ENCODE assay signal across 21 cellular contexts in the genomic region with DNA sequence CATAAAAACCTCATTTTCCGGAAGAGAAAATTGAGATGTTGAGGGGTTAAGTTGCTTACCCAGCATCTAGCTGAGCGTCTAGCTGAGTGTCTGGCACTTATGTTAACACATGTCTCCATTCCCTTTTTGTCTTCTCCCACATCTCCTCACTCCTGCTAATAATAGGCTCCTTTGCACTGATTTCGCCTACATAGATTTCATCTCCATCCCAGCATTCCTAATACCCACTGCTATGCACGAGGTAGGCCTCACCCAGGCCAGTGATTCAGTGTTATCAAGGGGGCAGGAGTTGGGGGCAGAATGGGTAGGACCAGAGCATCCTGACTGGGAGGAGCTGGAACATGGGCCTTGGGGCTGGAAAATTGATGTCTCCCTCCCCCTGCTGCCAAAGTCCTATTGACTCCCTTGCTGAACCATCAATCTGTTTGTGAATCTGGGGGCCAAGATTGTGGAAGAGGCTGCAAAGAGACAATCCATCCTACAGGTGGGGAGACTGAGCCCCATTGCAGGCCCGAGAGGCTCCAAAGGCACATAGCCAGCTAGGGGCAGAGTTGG. TPM values are rescaled to one million over a fixed set of nuclear protein-coding genes. Genes with fewer than 3 reads are reported as not detected.
DNase-seq lines count a peak whose midpoint lies in the region; ATAC-seq and TF ChIP-seq lines count a peak whose summit lies in the region.
"Had no signal": no experiment of that assay in that cellular context is flagged by ENCODE, and none has a peak within 500 bp of the region (broad histone marks: within the 10 kb centered on the region; RNA-seq: fewer than 3 reads in every experiment).

No MANE protein-coding gene starts in this region.

- DNase-seq in T-helper 17 cell (no peak), chondrocyte (ENCODE audit: low spot score) (peak; percentile 26), islet precursor cell (peak; percentile 29), retina (peak; percentile 0), upper lobe of left lung (no peak)
- no peak for DNase-seq in effector CD8-positive, alpha-beta T cell (lab: John Stamatoyannopoulos, UW)
- DNase-seq: DMS53; GDM1; NCI-H1105; NCI-H146; NCI-H2029; NCI-H2227 treated with DMSO at 0.1 percent for 48 hours; NCI-H510A; NK-92 treated with Interleukin-12 subunit alpha and Interleukin-12 subunit beta, amount 100 ng/mL, for 24 hours had no signal

- peaks cover 6 to 11% (median 9%) of the 10 kb centered on the region in 4 donors for H3K4me1 ChIP-seq in upper lobe of left lung
- H3K4me1 ChIP-seq: A549, HAP-1 had no signal

- H3K27me3 Mint-ChIP-seq in T-helper 17 cell (peaks cover 22% of the 10 kb centered on the region), chondrocyte (ENCODE audit: low read depth) (peaks cover 47% of the 10 kb centered on the region)

- 75 to 79% methylated on average over 5 of the region's 5 CpGs for WGBS in upper lobe of left lung, 2 donors

- H3K36me3 Mint-ChIP-seq in T-helper 17 cell (ENCODE audit: low read depth) (peaks cover 5% of the 10 kb centered on the region), chondrocyte (ENCODE audit: low read depth) (peaks cover under 1% of the 10 kb centered on the region)
- H3K36me3 Mint-ChIP-seq: CD14-positive monocyte, IgD-negative memory B cell had no signal

- H3K9me3 Mint-ChIP-seq in chondrocyte (ENCODE audit: low read depth), result no peaks in the 10 kb centered on the region

- ATAC-seq in T-helper 17 cell (no peak), upper lobe of left lung (ENCODE audit: low FRiP score in 2 of 2) (no peak), HG03280 (IDR thresholded peaks at IDR 0.05; ENCODE audit: unreplicated experiment) (no peak)
- ATAC-seq: A549, GM23338 had no signal

- TF ChIP-seq POLR2A in upper lobe of left lung (IDR thresholded peaks at IDR 0.05), result no peak

- H3K27ac Mint-ChIP-seq in T-helper 17 cell, result peak overlapping the region; percentile 61
- H3K27ac Mint-ChIP-seq in chondrocyte (ENCODE audit: unreplicated experiment), result no peak overlapping the region
- H3K27ac Mint-ChIP-seq: B cell, CD14-positive monocyte, GM23338, IgD-negative memory B cell had no signal

- no peaks in the 10 kb centered on the region for H3K36me3 ChIP-seq in upper lobe of left lung
- H3K36me3 ChIP-seq: HAP-1 had no signal

- no peak overlapping the region for H3K27ac ChIP-seq in upper lobe of left lung
- H3K27ac ChIP-seq: A549 had no signal

- H3K4me3 Mint-ChIP-seq in T-helper 17 cell (no peak overlapping the region), chondrocyte (ENCODE audit: unreplicated experiment) (no peak overlapping the region)
- H3K4me3 Mint-ChIP-seq: B cell, CD14-positive monocyte, GM23338, IgD-negative memory B cell had no signal

- H3K27me3 ChIP-seq in upper lobe of left lung, result no peaks in the 10 kb centered on the region

- no peak overlapping the region for H3K4me3 ChIP-seq in upper lobe of left lung
- H3K4me3 ChIP-seq: A549, GM23338, HAP-1 had no signal

- TF ChIP-seq CTCF in chondrocyte (IDR thresholded peaks at IDR 0.05) (no peak), upper lobe of left lung (IDR thresholded peaks at IDR 0.05) (no peak)

- peaks cover 26% of the 10 kb centered on the region for H3K4me1 Mint-ChIP-seq in T-helper 17 cell
- H3K4me1 Mint-ChIP-seq in chondrocyte (ENCODE audit: low read depth), result no peaks in the 10 kb centered on the region
- H3K4me1 Mint-ChIP-seq: CD14-positive monocyte, GM23338 had no signal

- H3K9me3 ChIP-seq in T-helper 17 cell (ENCODE audit: control insufficient read depth, low read length, poor library complexity, severe bottlenecking), result no peaks in the 10 kb centered on the region
- no peaks in the 10 kb centered on the region for H3K9me3 ChIP-seq in upper lobe of left lung
- H3K9me3 ChIP-seq: HAP-1 had no signal

- TF ChIP-seq EP300 in upper lobe of left lung (IDR thresholded peaks at IDR 0.05), result no peak

RNA-seq across cellular contexts. Expression of a gene that starts 8.0 kb away (rescaled TPM):
- total RNA-seq in T-helper 17 cell (10 to 100 TPM; 10.1 to 14.5 TPM), chondrocyte (not detected in 3 replicates), upper lobe of left lung (10 to 100 TPM in 1 of 6 donors, 1 to 10 TPM in 5; 1.0 to 12.2 (median 6.8) TPM)
- total RNA-seq: B cell, GM23338 had no signal

Comparison
In these comparisons a context has a peak if more than half of its experiments do, and no peak if none do; other contexts are left out.
1. DNase-seq: peak in chondrocyte (single experiment), islet precursor cell (single experiment) and retina (single experiment); none in T-helper 17 cell (0 of 3), upper lobe of left lung (0 of 2) and effector CD8-positive, alpha-beta T cell (single experiment).